Comparison of ENCODE assay signal across 8 cellular contexts in the genomic region with DNA sequence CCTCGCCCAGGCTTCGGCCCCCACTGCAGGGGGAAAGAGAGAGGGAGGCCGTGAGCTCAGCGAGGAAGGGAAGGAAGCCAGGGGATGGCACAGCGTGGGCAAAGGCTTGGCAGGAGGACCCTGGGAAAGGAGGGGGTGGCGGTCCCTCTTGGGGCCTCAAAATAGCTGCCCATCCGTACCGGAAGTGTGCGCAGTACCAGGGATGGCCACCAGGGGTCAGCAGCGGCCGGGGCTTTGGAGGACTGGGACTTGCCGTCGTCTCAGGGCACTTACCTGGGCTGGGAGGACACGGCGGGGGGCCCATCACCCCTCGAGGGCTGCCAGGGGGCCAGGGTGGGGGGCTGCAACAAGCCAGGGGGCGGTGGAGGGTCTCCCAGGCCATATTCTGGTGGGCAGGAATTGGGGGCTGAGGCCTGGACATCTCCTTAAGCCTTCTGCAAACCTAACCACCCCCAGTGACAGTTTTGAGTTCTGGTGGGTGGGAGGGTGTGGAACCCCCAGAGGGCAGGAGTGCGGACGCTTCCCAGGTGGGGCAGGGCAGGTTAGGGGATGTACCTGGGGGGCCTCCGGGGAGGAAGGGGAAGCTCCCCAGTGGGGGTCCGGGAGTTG. TPM values are rescaled to one million over a fixed set of nuclear protein-coding genes. Genes with fewer than 3 reads are reported as not detected.
DNase-seq lines count a peak whose midpoint lies in the region; ATAC-seq lines count a peak whose summit lies in the region.

No MANE protein-coding gene starts in this region.

- peak; percentile 78 for DNase-seq in AG08395 (ENCODE audit: low spot score)
- peak; percentile 8 for DNase-seq in NCI-H2196 treated with DMSO at 0.1 percent for 48 hours (lab: John Stamatoyannopoulos, UW; ENCODE audit: unreplicated experiment)
- peak; percentile 94 to 95 for DNase-seq in activated CD4-positive, alpha-beta T cell treated with anti-CD3 and anti-CD28 coated beads, Interleukin-2, amount 50 U/mL, for 48 hours
- DNase-seq in dermis microvascular lymphatic vessel endothelial cell (ENCODE audit: low read depth in 2 of 2), result peak; percentile 16 to 41
- DNase-seq in medulla oblongata (ENCODE audit: extremely low spot score), result peak; percentile 47
- DNase-seq in stimulated activated CD8-positive, alpha-beta memory T cell treated with anti-CD3 and anti-CD28 coated beads, Interleukin-12 subunit alpha, Interleukin-12 subunit beta, amount 100 ng/mL, for 24 hours (ENCODE audit: extremely low read depth), result peak; percentile 41

- ATAC-seq in GM18907 (IDR thresholded peaks at IDR 0.05; ENCODE audit: unreplicated experiment), result peak; percentile 53
- no peak for ATAC-seq in GM21576 (IDR thresholded peaks at IDR 0.05; ENCODE audit: unreplicated experiment)

RNA-seq across cellular contexts. Expression of gene TMEM161A, which starts 7.8 kb away (rescaled TPM):
- 11.3 and 20.5 TPM in 2 replicates for total RNA-seq in dermis microvascular lymphatic vessel endothelial cell

RNA-seq across cellular contexts. Expression of gene MEF2B, which starts 24.0 kb away (rescaled TPM):
- total RNA-seq in dermis microvascular lymphatic vessel endothelial cell, result not detected in 2 replicates

RNA-seq across cellular contexts. Expression of gene BORCS8, which starts 45.8 kb away (rescaled TPM):
- 15.8 and 17.8 TPM in 2 replicates for total RNA-seq in dermis microvascular lymphatic vessel endothelial cell

RNA-seq across cellular contexts. Expression of gene RFXANK, which starts 46.0 kb away (rescaled TPM):
- 70.7 and 83.3 TPM in 2 replicates for total RNA-seq in dermis microvascular lymphatic vessel endothelial cell

RNA-seq across cellular contexts. Expression of gene NR2C2AP, which starts 57.1 kb away (rescaled TPM):
- 8.1 and 10.6 TPM in 2 replicates for total RNA-seq in dermis microvascular lymphatic vessel endothelial cell

Comparison
In these comparisons a context has a peak if more than half of its experiments do, and no peak if none do; other contexts are left out.
1. DNase-seq: peak in every context shown above with its lines; median percentile 94 in activated CD4-positive, alpha-beta T cell treated with anti-CD3 and anti-CD28 coated beads, Interleukin-2, amount 50 U/mL, for 48 hours; 78 in AG08395; 47 in medulla oblongata; 41 in stimulated activated CD8-positive, alpha-beta memory T cell treated with anti-CD3 and anti-CD28 coated beads, Interleukin-12 subunit alpha, Interleukin-12 subunit beta, amount 100 ng/mL, for 24 hours; 28 in dermis microvascular lymphatic vessel endothelial cell; 8 in NCI-H2196 treated with DMSO at 0.1 percent for 48 hours.